Comparison of ENCODE assay signal across 1 cellular context in the genomic region with DNA sequence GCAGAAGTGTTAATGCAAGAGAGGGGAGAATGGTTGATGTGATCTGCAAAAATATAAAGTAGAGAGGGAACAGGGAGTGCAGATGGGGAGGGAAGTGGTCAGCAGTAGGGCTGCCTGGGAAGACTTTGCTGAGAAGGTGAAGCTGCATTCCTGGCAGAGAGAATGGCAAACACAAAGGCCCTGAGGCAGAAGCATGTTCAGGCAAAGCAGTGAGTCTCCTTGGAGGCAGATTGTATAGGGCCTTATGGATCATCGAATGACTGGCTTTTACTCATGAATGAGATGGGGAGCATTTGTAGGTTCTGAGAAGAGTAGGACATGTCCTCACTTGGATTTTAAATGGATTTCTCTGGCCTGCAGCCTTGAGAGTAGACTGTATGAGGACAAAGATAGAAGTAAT.
TF ChIP-seq lines count a peak whose summit lies in the region.

No MANE protein-coding gene starts in this region.

TF ChIP-seq in H1, 55 proteins besides CTCF, POLR2A, EP300 and RAD21:
- TF ChIP-seq CEBPB (IDR thresholded peaks at IDR 0.05; ENCODE audit: low read depth, low read length): no peak
- TF ChIP-seq, protein P1, sequence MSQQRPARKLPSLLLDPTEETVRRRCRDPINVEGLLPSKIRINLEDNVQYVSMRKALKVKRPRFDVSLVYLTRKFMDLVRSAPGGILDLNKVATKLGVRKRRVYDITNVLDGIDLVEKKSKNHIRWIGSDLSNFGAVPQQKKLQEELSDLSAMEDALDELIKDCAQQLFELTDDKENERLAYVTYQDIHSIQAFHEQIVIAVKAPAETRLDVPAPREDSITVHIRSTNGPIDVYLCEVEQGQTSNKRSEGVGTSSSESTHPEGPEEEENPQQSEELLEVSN (IDR thresholded peaks at IDR 0.05): no peak
- TF ChIP-seq ATF3 (IDR thresholded peaks at IDR 0.05; ENCODE audit: insufficient read depth, low read depth, low read length): no peak
- no peak for TF ChIP-seq HDAC6 (IDR thresholded peaks at IDR 0.05; ENCODE audit: low read depth, low read length)
